ENCODE assay signal across 8 cellular contexts in the genomic region with DNA sequence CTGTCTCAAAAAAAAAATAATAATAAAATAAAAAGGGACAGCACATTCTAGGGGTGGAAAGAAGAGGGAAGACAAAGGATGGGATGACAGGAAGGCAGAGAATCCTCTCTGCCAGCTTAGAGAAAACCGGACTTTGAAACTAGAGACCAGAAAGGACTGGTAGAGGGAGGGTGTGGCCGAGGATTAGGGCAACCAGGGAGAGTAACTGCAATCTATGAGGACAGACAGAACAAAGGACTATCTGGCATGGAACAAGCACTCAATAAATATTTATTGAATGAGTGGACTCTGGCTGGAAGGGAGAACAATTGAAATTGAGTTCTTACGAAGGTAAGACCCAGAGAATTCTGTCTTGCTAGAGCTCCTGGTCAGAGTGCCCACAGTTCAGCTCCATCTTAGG. TPM values are rescaled to one million over a fixed set of nuclear protein-coding genes. Genes with fewer than 3 reads are reported as not detected.
DNase-seq lines count a peak whose midpoint lies in the region; ATAC-seq and TF ChIP-seq lines count a peak whose summit lies in the region.

No MANE protein-coding gene starts in this region.

- no peak overlapping the region for H2AFZ ChIP-seq in Loucy (ENCODE audit: low read length)

- TF ChIP-seq CTCF in Loucy (conservative IDR thresholded peaks at IDR 0.05; ENCODE audit: low read length), result no peak
- no peak for TF ChIP-seq CTCF in nephron (IDR thresholded peaks at IDR 0.05; ENCODE audit: unreplicated experiment in 3 of 3)

- H3K4me1 ChIP-seq in CD4-positive, CD25-positive, alpha-beta regulatory T cell (ENCODE audit: control insufficient read depth, insufficient read depth, low read length, poor library complexity, severe bottlenecking), result peaks cover 46% of the 10 kb centered on the region
- H3K4me1 ChIP-seq in Loucy (ENCODE audit: insufficient read depth, low read length, poor library complexity, severe bottlenecking) (peaks cover 45% of the 10 kb centered on the region), duodenal mucosa (ENCODE audit: control insufficient read depth in 1 of 2, insufficient read depth in 2 of 2, low read length in 2 of 2) (peaks cover 40 to 44% of the 10 kb centered on the region in 2 donors)

- DNase-seq in CD4-positive, CD25-positive, alpha-beta regulatory T cell, result no peak
- DNase-seq in COLO829 (ENCODE audit: low spot score), result no peak
- no peak for DNase-seq in SHP77 (lab: John Stamatoyannopoulos, UW)
- DNase-seq in SKM-1 (lab: John Stamatoyannopoulos, UW; ENCODE audit: unreplicated experiment), result no peak
- DNase-seq in stimulated activated naive CD4-positive, alpha-beta T cell (lab: John Stamatoyannopoulos, UW), result no peak

- H3K4me2 ChIP-seq in Loucy (ENCODE audit: low read depth, low read length, poor library complexity, severe bottlenecking), result peak overlapping the region; percentile 87

- H3K9me3 ChIP-seq in CD4-positive, CD25-positive, alpha-beta regulatory T cell (ENCODE audit: control insufficient read depth in 2 of 2, low read length in 2 of 2), result no peaks in the 10 kb centered on the region
- H3K9me3 ChIP-seq in Loucy (ENCODE audit: insufficient read depth, low read depth, low read length), result no peaks in the 10 kb centered on the region
- no peaks in the 10 kb centered on the region for H3K9me3 ChIP-seq in duodenal mucosa (ENCODE audit: control insufficient read depth in 1 of 2, low read length in 2 of 2)

- H3K27ac Mint-ChIP-seq in CD4-positive, CD25-positive, alpha-beta regulatory T cell, result peak overlapping the region in 2 of 3 donors; percentile 66 to 86
- peak overlapping the region; percentile 61 to 74 (median 70) for H3K27ac Mint-ChIP-seq in nephron

- H3K4me3 Mint-ChIP-seq in CD4-positive, CD25-positive, alpha-beta regulatory T cell, result peak overlapping the region; percentile 92 to 95 (median 93)
- H3K4me3 Mint-ChIP-seq in nephron, result peak overlapping the region; percentile 93 to 96 (median 94)

- no peaks in the 10 kb centered on the region for H3K9me2 ChIP-seq in Loucy (replicated peaks; ENCODE audit: low read depth, low read length)

- H4K20me1 ChIP-seq in Loucy (ENCODE audit: insufficient read depth, low read length, poor library complexity, severe bottlenecking), result peaks cover 33% of the 10 kb centered on the region

- peak overlapping the region; percentile 7 for H3K27ac ChIP-seq in CD4-positive, CD25-positive, alpha-beta regulatory T cell (ENCODE audit: insufficient read depth, low read length, poor library complexity, severe bottlenecking)
- H3K27ac ChIP-seq in duodenal mucosa (ENCODE audit: low read depth, low read length), result peak overlapping the region; percentile 70

- H3F3A ChIP-seq in Loucy (ENCODE audit: low read depth), result no peaks in the 10 kb centered on the region

- peaks cover 31% of the 10 kb centered on the region for H3K36me3 ChIP-seq in CD4-positive, CD25-positive, alpha-beta regulatory T cell (ENCODE audit: control insufficient read depth, insufficient read depth, low read length)
- H3K36me3 ChIP-seq in Loucy (ENCODE audit: insufficient read depth, low read length), result peaks cover 7% of the 10 kb centered on the region; the same call in 1 of the 2 replicates
- H3K36me3 ChIP-seq in duodenal mucosa (ENCODE audit: control insufficient read depth in 1 of 2, insufficient read depth in 2 of 2, low read length in 2 of 2), result peaks cover 36 to 44% of the 10 kb centered on the region in 2 donors

- no peaks in the 10 kb centered on the region for H3K27me3 Mint-ChIP-seq in CD4-positive, CD25-positive, alpha-beta regulatory T cell
- no peaks in the 10 kb centered on the region for H3K27me3 Mint-ChIP-seq in nephron (ENCODE audit: low read depth)

- peak overlapping the region; percentile 87 for H3K4me3 ChIP-seq in CD4-positive, CD25-positive, alpha-beta regulatory T cell (ENCODE audit: low read depth, low read length)
- H3K4me3 ChIP-seq in Loucy (ENCODE audit: low read length, poor library complexity, severe bottlenecking), result peak overlapping the region; percentile 90
- peak overlapping the region; percentile 81 to 99 for H3K4me3 ChIP-seq in duodenal mucosa (ENCODE audit: low read depth in 1 of 2, low read length in 2 of 2)

- H3K79me2 ChIP-seq in Loucy (ENCODE audit: insufficient read depth, low read length), result peaks cover 61% of the 10 kb centered on the region

- no peak for ATAC-seq in CD4-positive, CD25-positive, alpha-beta regulatory T cell (ENCODE audit: low read depth in 2 of 2)

- H3K36me3 Mint-ChIP-seq in CD4-positive, CD25-positive, alpha-beta regulatory T cell, result peaks cover 37% of the 10 kb centered on the region
- peaks cover 44% of the 10 kb centered on the region for H3K36me3 Mint-ChIP-seq in nephron (ENCODE audit: low read depth)

- peaks cover 24 to 64% (median 51%) of the 10 kb centered on the region in 4 donors for H3K4me1 Mint-ChIP-seq in CD4-positive, CD25-positive, alpha-beta regulatory T cell
- peaks cover 40% of the 10 kb centered on the region for H3K4me1 Mint-ChIP-seq in nephron

- no peaks in the 10 kb centered on the region for H3K9me3 Mint-ChIP-seq in CD4-positive, CD25-positive, alpha-beta regulatory T cell
- H3K9me3 Mint-ChIP-seq in nephron, result no peaks in the 10 kb centered on the region

- H3K9ac ChIP-seq in Loucy (ENCODE audit: low read depth, low read length, poor library complexity, severe bottlenecking) (peak overlapping the region; percentile 79), duodenal mucosa (ENCODE audit: low read depth in 1 of 2, low read length in 2 of 2) (peak overlapping the region; percentile 90 to 96)

- H3K27me3 ChIP-seq in CD4-positive, CD25-positive, alpha-beta regulatory T cell (ENCODE audit: control insufficient read depth, insufficient read depth, low read length), result no peaks in the 10 kb centered on the region
- H3K27me3 ChIP-seq in Loucy (ENCODE audit: insufficient read depth, low read length, poor library complexity, severe bottlenecking), result no peaks in the 10 kb centered on the region
- no peaks in the 10 kb centered on the region for H3K27me3 ChIP-seq in duodenal mucosa (ENCODE audit: control insufficient read depth in 1 of 2, insufficient read depth in 2 of 2, low read length in 2 of 2)

RNA-seq across cellular contexts. Expression of gene GBA2, which starts 2.4 kb away (rescaled TPM):
- 47.9 TPM for total RNA-seq in CD4-positive, CD25-positive, alpha-beta regulatory T cell
- 10 to 100 TPM; 18.7 to 27.1 (median 21.2) TPM for polyA plus RNA-seq in CD4-positive, CD25-positive, alpha-beta regulatory T cell

RNA-seq across cellular contexts. Expression of gene RGP1, which starts 2.5 kb away (rescaled TPM):
- total RNA-seq in CD4-positive, CD25-positive, alpha-beta regulatory T cell, result 22.8 TPM
- polyA plus RNA-seq in CD4-positive, CD25-positive, alpha-beta regulatory T cell, result 10 to 100 TPM in 1 of 4 donors, 1 to 10 TPM in 3; 4.6 to 10.2 (median 7.0) TPM

RNA-seq across cellular contexts. Expression of gene MSMP, which starts 7.5 kb away (rescaled TPM):
- not detected for total RNA-seq in CD4-positive, CD25-positive, alpha-beta regulatory T cell
- under 1 TPM in 1 of 4 donors, not detected in 3; 0.69 TPM for polyA plus RNA-seq in CD4-positive, CD25-positive, alpha-beta regulatory T cell

RNA-seq across cellular contexts. Expression of gene CREB3, which starts 14.1 kb away (rescaled TPM):
- 14.6 TPM for total RNA-seq in CD4-positive, CD25-positive, alpha-beta regulatory T cell
- polyA plus RNA-seq in CD4-positive, CD25-positive, alpha-beta regulatory T cell, result 10 to 100 TPM; 33.4 to 36.4 (median 34.6) TPM

RNA-seq across cellular contexts. Expression of gene TLN1, which starts 14.6 kb away (rescaled TPM):
- 277 TPM for total RNA-seq in CD4-positive, CD25-positive, alpha-beta regulatory T cell
- 10 to 100 TPM; 33.7 to 36.2 (median 35.9) TPM for polyA plus RNA-seq in CD4-positive, CD25-positive, alpha-beta regulatory T cell
